Comparison of ENCODE assay signal across 11 cellular contexts in genomic region chr3:14434541-14435151, GRCh38. TPM values are rescaled to one million over a fixed set of nuclear protein-coding genes. Genes with fewer than 3 reads are reported as not detected.
DNase-seq lines count a peak whose midpoint lies in the region; ATAC-seq, FAIRE-seq and TF ChIP-seq lines count a peak whose summit lies in the region.
"Had no signal": no experiment of that assay in that cellular context is flagged by ENCODE, and none has a peak within 500 bp of the region (broad histone marks: within the 10 kb centered on the region; RNA-seq: fewer than 3 reads in every experiment).

No MANE protein-coding gene starts in this region.

- no peak overlapping the region for H3K23ac ChIP-seq in H1 (ENCODE audit: insufficient read length)
- H3K23ac ChIP-seq in neuronal stem cell (ENCODE audit: low read depth, low read length, poor library complexity) = no peak overlapping the region

- H2BK12ac ChIP-seq in H1 (ENCODE audit: low read depth, low read length) = no peak overlapping the region; the same call in 1 of the 2 replicates
- no peak overlapping the region for H2BK12ac ChIP-seq in neuronal stem cell (ENCODE audit: low read length)

- TF ChIP-seq EP300 in H1 (IDR thresholded peaks at IDR 0.05; ENCODE audit: borderline replicate concordance in 1 of 2, low read depth in 2 of 2, low read length in 2 of 2) = no peak

- no peak overlapping the region for H3K18ac ChIP-seq in H1 (ENCODE audit: extremely low read depth, low read length)
- H3K18ac ChIP-seq in neuronal stem cell (ENCODE audit: low read length) = peak overlapping the region; percentile 9

- TF ChIP-seq CTCF in Caco-2 (IDR thresholded peaks at IDR 0.05; ENCODE audit: insufficient read depth in 1 of 2, low read depth in 1 of 2, low read length in 1 of 2, severe bottlenecking in 1 of 2, unreplicated experiment in 1 of 2) = no peak
- no peak for TF ChIP-seq CTCF in OCI-LY1 (IDR thresholded peaks at IDR 0.05; ENCODE audit: low read length)
- no peak for TF ChIP-seq CTCF in H1 (IDR thresholded peaks at IDR 0.05; ENCODE audit: control extremely low read depth in 1 of 3, insufficient read depth in 1 of 3, low read depth in 1 of 3, low read length in 3 of 3)

- POLR2A ChIA-PET in Caco-2 (lab: Charles Lee) = no interaction called here
- POLR2A ChIA-PET in H1 (lab: Charles Lee; ENCODE audit: partially characterized antibody) = interaction anchor here (1.1 kb wide), 1 partner anchor 20 kb away, joined by 3 read pairs; no protein-coding TSS in a partner anchor

- no peak overlapping the region for H3K4ac ChIP-seq in H1 (replicated peaks; ENCODE audit: insufficient read length, low read depth, low read length)
- H3K4ac ChIP-seq in neuronal stem cell (ENCODE audit: low read length) = no peak overlapping the region

- H2BK5ac ChIP-seq in H1 (ENCODE audit: low read depth, low read length) = peak overlapping the region; percentile 38; the same call in 1 of the 2 replicates
- no peak overlapping the region for H2BK5ac ChIP-seq in neuronal stem cell (ENCODE audit: low read length)

- no peak overlapping the region for H3K4me3 Mint-ChIP-seq in Caco-2 (ENCODE audit: unreplicated experiment)

- H2BK15ac ChIP-seq in H1 (ENCODE audit: low read length) (no peak overlapping the region), neuronal stem cell (ENCODE audit: low read length) (no peak overlapping the region)

- no peak overlapping the region for H3K14ac ChIP-seq in H1 (ENCODE audit: insufficient read length)
- no peak overlapping the region for H3K14ac ChIP-seq in neuronal stem cell (ENCODE audit: low read length)

- H2BK20ac ChIP-seq in H1 (ENCODE audit: low read length) = peak overlapping the region; percentile 75; the same call in 1 of the 2 replicates

- H2AK5ac ChIP-seq in H1 (ENCODE audit: low read depth, low read length) = no peak overlapping the region
- no peak overlapping the region for H2AK5ac ChIP-seq in neuronal stem cell (ENCODE audit: low read depth, low read length)

- ATAC-seq in HG03520 (IDR thresholded peaks at IDR 0.05; ENCODE audit: unreplicated experiment) (no peak), GM21786 (IDR thresholded peaks at IDR 0.05; ENCODE audit: unreplicated experiment) (no peak)
- ATAC-seq: esophagus mucosa had no signal

- H3K79me1 ChIP-seq in H1 (ENCODE audit: low read depth, low read length) (peaks cover 30% of the 10 kb centered on the region), neuronal stem cell (ENCODE audit: low read depth, low read length) (peaks cover 5% of the 10 kb centered on the region)

- peaks cover 28% of the 10 kb centered on the region for H3K36me3 Mint-ChIP-seq in Caco-2 (ENCODE audit: insufficient read depth, unreplicated experiment)

- H3K36me3 ChIP-seq in Caco-2 (ENCODE audit: control insufficient read depth, insufficient read depth, low read length) = no peaks in the 10 kb centered on the region; the same call in 1 of the 2 replicates
- no peaks in the 10 kb centered on the region for H3K36me3 ChIP-seq in OCI-LY1 (ENCODE audit: insufficient read depth, low read length)
- H3K36me3 ChIP-seq in H1 (ENCODE audit: control insufficient read depth in 2 of 4, insufficient read depth in 4 of 4, low read length in 3 of 4) = no peaks in the 10 kb centered on the region
- no peaks in the 10 kb centered on the region for H3K36me3 ChIP-seq in neuronal stem cell (replicated peaks in 1 of 2; ENCODE audit: control insufficient read depth in 2 of 2, insufficient read depth in 2 of 2, low read length in 2 of 2)

- peak overlapping the region; percentile 42; the same call in 1 of the 2 replicates for H3K9ac ChIP-seq in OCI-LY1 (ENCODE audit: low read length)
- no peak overlapping the region for H3K9ac ChIP-seq in H1 (replicated peaks in 1 of 4; ENCODE audit: extremely low read depth in 1 of 4, low read depth in 3 of 4, low read length in 3 of 4)
- H3K9ac ChIP-seq in neuronal stem cell (ENCODE audit: low read depth, low read length, poor library complexity) = no peak overlapping the region

- FAIRE-seq in H1 (lab: Jason Lieb, UNC) = no peak

- TF ChIP-seq RAD21 in H1 (IDR thresholded peaks at IDR 0.05 in 1 of 2, conservative IDR thresholded peaks at IDR 0.05 in 1 of 2; ENCODE audit: low read depth in 2 of 2, low read length in 2 of 2) = no peak

- CTCF ChIA-PET in Caco-2 (lab: Charles Lee) = no interaction called here
- CTCF ChIA-PET in H1 (lab: Charles Lee; ENCODE audit: partially characterized antibody) = interaction anchor here (0.7 to 3.1 kb wide), 6 partner anchors 11 to 66 kb away, joined by 3 to 16 read pairs (median 4); no protein-coding TSS in a partner anchor

- H3K9me2 ChIP-seq in OCI-LY1 (ENCODE audit: low read depth, low read length) = no peaks in the 10 kb centered on the region

- no TSS peak for BruUV-seq in Caco-2 (replicated peaks; lab: Mats Ljungman, UMichigan)

- intact Hi-C loops in Caco-2 (cut with micrococcal nuclease; ENCODE audit: unreplicated experiment) = no loop called here

- H3K4me3 ChIP-seq in Caco-2 (ENCODE audit: low read depth, low read length) (no peak overlapping the region), OCI-LY1 (ENCODE audit: low read depth, low read length, poor library complexity, severe bottlenecking) (no peak overlapping the region), H1 (ENCODE audit: extremely low read depth in 1 of 4, insufficient read depth in 2 of 4, low read depth in 3 of 4, low read length in 4 of 4) (no peak overlapping the region), neuronal stem cell (ENCODE audit: low read length in 2 of 2) (no peak overlapping the region)

- H3K23me2 ChIP-seq in H1 (ENCODE audit: low read depth, low read length) = no peaks in the 10 kb centered on the region

- no peak overlapping the region for H4K91ac ChIP-seq in H1 (replicated peaks; ENCODE audit: insufficient read length, low read length)
- no peak overlapping the region for H4K91ac ChIP-seq in neuronal stem cell (ENCODE audit: low read depth, low read length, poor library complexity)

- no peaks in the 10 kb centered on the region for H3K27me3 Mint-ChIP-seq in Caco-2 (ENCODE audit: insufficient read depth, unreplicated experiment)

- H4K8ac ChIP-seq in H1 (ENCODE audit: extremely low read depth, insufficient read depth, low read length) = no peak overlapping the region; the same call in 1 of the 2 replicates
- no peak overlapping the region for H4K8ac ChIP-seq in neuronal stem cell (ENCODE audit: low read depth, low read length)

- peak overlapping the region; percentile 96 for H3K27ac ChIP-seq in OCI-LY1 (ENCODE audit: low read depth, low read length, poor library complexity, severe bottlenecking)
- no peak overlapping the region; the same call in 1 of the 2 replicates for H3K27ac ChIP-seq in H1 (ENCODE audit: low read depth, low read length)
- no peak overlapping the region for H3K27ac ChIP-seq in neuronal stem cell (replicated peaks; ENCODE audit: low read length)

- H3K4me1 ChIP-seq in Caco-2 (peaks cover 14% of the 10 kb centered on the region), OCI-LY1 (ENCODE audit: insufficient read depth, low read length, severe bottlenecking) (peaks cover 78% of the 10 kb centered on the region), H1 (replicated peaks in 1 of 4; ENCODE audit: control insufficient read depth in 3 of 4, insufficient read depth in 4 of 4, low read length in 3 of 4) (peaks cover 0 to 18% (median 8%) of the 10 kb centered on the region in 4 experiments; a peak in 6 of 7 replicates), neuronal stem cell (ENCODE audit: control insufficient read depth in 2 of 2, insufficient read depth in 1 of 2, low read depth in 1 of 2, low read length in 2 of 2) (peaks cover 26 to 36% of the 10 kb centered on the region in 2 donors)

- no peaks in the 10 kb centered on the region for H3K79me2 ChIP-seq in OCI-LY1 (ENCODE audit: insufficient read depth, low read length)
- peaks cover 3 to 76% of the 10 kb centered on the region in 2 experiments; a peak in 3 of 4 replicates for H3K79me2 ChIP-seq in H1 (ENCODE audit: control insufficient read depth in 1 of 2, insufficient read depth in 2 of 2, low read length in 2 of 2)

- no peaks in the 10 kb centered on the region for H3F3A ChIP-seq in OCI-LY1 (ENCODE audit: insufficient read depth, low read length)

- no peak overlapping the region for H4K5ac ChIP-seq in H1 (ENCODE audit: insufficient read length, low read depth, low read length)

- H3K4me2 ChIP-seq in OCI-LY1 (ENCODE audit: low read length) (peak overlapping the region; percentile 26; the same call in 1 of the 2 replicates), H1 (ENCODE audit: insufficient read depth in 1 of 2, low read depth in 2 of 2, low read length in 2 of 2) (no peak overlapping the region), neuronal stem cell (ENCODE audit: insufficient read depth, low read length, poor library complexity, severe bottlenecking) (no peak overlapping the region)

- WGBS in H1 (ENCODE audit: extremely low coverage in 1 of 2, insufficient coverage in 1 of 2, insufficient read length in 1 of 2, insufficient replicate concordance in 2 of 2, low coverage in 1 of 2, low lambda C conversion rate in 2 of 2, missing lambda C conversion rate in 1 of 2), 2 experiments = 91% methylated on average over 12 of the region's 12 CpGs; no CpG with 5 or more reads in 1 of the 2 experiments
- no CpG with 5 or more reads among the region's 12 CpGs for WGBS in neuronal stem cell (ENCODE audit: extremely low coverage in 2 of 2, insufficient read length in 2 of 2, insufficient replicate concordance in 1 of 2), 2 donors

- peaks cover 16% of the 10 kb centered on the region for H3K4me1 Mint-ChIP-seq in Caco-2 (ENCODE audit: low read depth, unreplicated experiment)

- no peak overlapping the region for H3K56ac ChIP-seq in H1 (replicated peaks; ENCODE audit: insufficient read length, low read depth, low read length)

- no peaks in the 10 kb centered on the region for H3K9me3 ChIP-seq in Caco-2
- H3K9me3 ChIP-seq in OCI-LY1 (ENCODE audit: low read length) = no peaks in the 10 kb centered on the region
- no peaks in the 10 kb centered on the region for H3K9me3 ChIP-seq in H1 (ENCODE audit: insufficient read depth in 2 of 2, low read depth in 1 of 2, low read length in 1 of 2)
- no peaks in the 10 kb centered on the region for H3K9me3 ChIP-seq in neuronal stem cell (replicated peaks in 1 of 2; ENCODE audit: control insufficient read depth in 2 of 2, insufficient read depth in 1 of 2, low read depth in 1 of 2, low read length in 2 of 2)

- TF ChIP-seq POLR2A in H1 (IDR thresholded peaks at IDR 0.05; ENCODE audit: control extremely low read depth in 1 of 2, low read depth in 2 of 2, low read length in 2 of 2) = no peak

- DNase-seq in Caco-2 (no peak), H1 (ENCODE audit: low read depth in 1 of 2, low spot score in 2 of 2) (no peak), neuronal stem cell (ENCODE audit: low spot score) (no peak), dedifferentiated amniotic fluid mesenchymal stem cell (ENCODE audit: extremely low spot score) (no peak), putamen (ENCODE audit: low spot score) (no peak)
- DNase-seq: activated CD4-positive, alpha-beta T cell treated with anti-CD3 and anti-CD28 coated beads for 48 hours; NCI-H1930 had no signal

- no peaks in the 10 kb centered on the region for H3K27me3 ChIP-seq in Caco-2 (replicated peaks; ENCODE audit: control insufficient read depth, insufficient read depth, low read length)
- H3K27me3 ChIP-seq in OCI-LY1 (ENCODE audit: insufficient read depth, low read length) = no peaks in the 10 kb centered on the region
- no peaks in the 10 kb centered on the region for H3K27me3 ChIP-seq in H1 (replicated peaks in 1 of 4; ENCODE audit: control insufficient read depth in 3 of 4, extremely low read depth in 1 of 4, insufficient read depth in 3 of 4, low read length in 3 of 4)
- no peaks in the 10 kb centered on the region for H3K27me3 ChIP-seq in neuronal stem cell (ENCODE audit: control insufficient read depth in 3 of 3, insufficient read depth in 3 of 3, low read depth in 1 of 3, low read length in 3 of 3)

- H2AFZ ChIP-seq in OCI-LY1 (ENCODE audit: low read length) (no peak overlapping the region), H1 (ENCODE audit: low read length) (no peak overlapping the region), neuronal stem cell (ENCODE audit: low read length) (no peak overlapping the region)

- no peak overlapping the region for H2BK120ac ChIP-seq in H1 (replicated peaks; ENCODE audit: low read depth, low read length)
- no peak overlapping the region for H2BK120ac ChIP-seq in neuronal stem cell (ENCODE audit: low read depth, low read length)

- H4K20me1 ChIP-seq in OCI-LY1 (ENCODE audit: insufficient read depth, low read length) (no peaks in the 10 kb centered on the region), H1 (replicated peaks in 1 of 2; ENCODE audit: control insufficient read depth in 1 of 2, insufficient read depth in 2 of 2, low read length in 2 of 2) (peaks cover 13 to 49% of the 10 kb centered on the region in 2 experiments)

- H3K27ac Mint-ChIP-seq in Caco-2 (ENCODE audit: unreplicated experiment) = peak overlapping the region; percentile 19

- no peaks in the 10 kb centered on the region for H3K9me3 Mint-ChIP-seq in Caco-2 (ENCODE audit: unreplicated experiment)

RNA-seq across cellular contexts. Expression of gene SLC6A6, which starts 32.2 kb away (rescaled TPM):
- total RNA-seq in Caco-2 (2022) = 49.6 and 55.3 TPM in 2 replicates
- 140 and 144 TPM in 2 replicates for total RNA-seq in H1 (2021; fragmentation: NEBNext Ultra II Directional; extraction: Animal tissue kit (Norgen Biotek cat#: 25700))
- 66.2 and 77.8 TPM in 2 replicates for polyA plus RNA-seq in H1 (2011; rRNA removed)
- 69.0 TPM for polyA plus RNA-seq in H1 (2011; cell fraction: cytosol; rRNA removed)
- 164 TPM for polyA plus RNA-seq in H1 (2011; cell fraction: nucleus; rRNA removed)
- polyA plus RNA-seq in H1 (2012, experiment 1 of 2) = 61.4 to 78.1 TPM (median 74.2 TPM) in 4 replicates
- 45.2 TPM for polyA plus RNA-seq in H1 (2012, experiment 2 of 2)
- 158 TPM for polyA plus RNA-seq in H1 (2013, experiment 1 of 2)
- 135 TPM for polyA plus RNA-seq in H1 (2013, experiment 2 of 2)
- 242 and 245 TPM in 2 replicates for polyA minus RNA-seq in H1 (2011; rRNA and poly(A)+ RNA removed)
- polyA minus RNA-seq in H1 (2011; cell fraction: cytosol; rRNA and poly(A)+ RNA removed) = 135 TPM
- 104 TPM for polyA minus RNA-seq in H1 (2011; cell fraction: nucleus; rRNA and poly(A)+ RNA removed)
- polyA plus RNA-seq in neuronal stem cell (2013, experiment 1 of 2) = 27.6 TPM
- polyA plus RNA-seq in neuronal stem cell (2013, experiment 2 of 2) = 30.3 TPM
